Comparison of ENCODE assay signal across 27 cellular contexts in the genomic region with DNA sequence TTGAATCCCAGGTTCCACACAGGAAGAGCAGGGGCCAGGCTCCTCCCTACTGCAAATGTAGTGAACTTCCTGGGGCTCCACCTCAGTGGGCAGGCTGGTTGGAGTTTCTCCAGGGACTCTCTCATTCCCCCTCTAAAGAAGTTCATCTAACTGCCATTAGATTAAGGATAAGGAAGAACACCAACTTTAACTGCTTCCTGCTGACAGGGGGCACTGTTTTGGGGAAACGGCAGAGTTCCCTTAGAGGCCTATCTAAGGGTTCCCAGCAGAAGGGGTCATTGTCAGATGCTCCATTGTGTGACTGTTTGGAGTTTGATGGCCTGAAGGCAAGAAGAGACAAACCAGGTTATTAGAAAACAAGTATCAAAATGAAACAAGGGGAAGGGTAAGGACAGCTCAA.
DNase-seq lines count a peak whose midpoint lies in the region; ATAC-seq and TF ChIP-seq lines count a peak whose summit lies in the region.
"Had no signal": no experiment of that assay in that cellular context is flagged by ENCODE, and none has a peak within 500 bp of the region (broad histone marks: within the 10 kb centered on the region; RNA-seq: fewer than 3 reads in every experiment).

No MANE protein-coding gene starts in this region.

- no peaks in the 10 kb centered on the region for H3K4me1 ChIP-seq in A673 (ENCODE audit: insufficient read depth, low read length, poor library complexity, severe bottlenecking)
- H3K4me1 ChIP-seq in iPS DF 6.9 (ENCODE audit: control insufficient read depth, insufficient read depth, low read length): no peaks in the 10 kb centered on the region
- H3K4me1 ChIP-seq: BLaER1 treated with 17β-estradiol and CSF1 and Interleukin-3, amounts not matched to agents 10 nM and 100 nM had no signal

- no peaks in the 10 kb centered on the region for H3K36me3 Mint-ChIP-seq in HFFc6 (ENCODE audit: low read depth)
- H3K36me3 Mint-ChIP-seq in WTC11: no peaks in the 10 kb centered on the region
- H3K36me3 Mint-ChIP-seq: natural killer cell, T-cell had no signal

- POLR2A ChIA-PET in A673 (lab: Charles Lee; ENCODE audit: low non-redundant PET) (no interaction called here), WTC11 (lab: Charles Lee) (no interaction called here)

- peak; percentile 75 for ATAC-seq in WTC11
- ATAC-seq: activated CD8-positive, alpha-beta T cell treated with anti-CD3 and anti-CD28 coated beads for 36 hours; activated naive CD4-positive, alpha-beta T cell treated with anti-CD3 and anti-CD28 coated beads, Interleukin-2, amount 50 U/mL, for 72 hours; HepG2; natural killer cell; T-cell had no signal

- H3K27ac ChIP-seq in A673 (ENCODE audit: low read depth, low read length, poor library complexity, severe bottlenecking) (no peak overlapping the region), iPS DF 6.9 (ENCODE audit: low read length) (no peak overlapping the region)
- H3K27ac ChIP-seq: BLaER1 treated with 17β-estradiol and CSF1 and Interleukin-3, amounts not matched to agents 10 nM and 100 nM; ovary; stomach; thyroid gland had no signal

- H3K4me1 Mint-ChIP-seq in HFFc6 (ENCODE audit: low read depth) (peaks cover 27% of the 10 kb centered on the region), WTC11 (peaks cover 60% of the 10 kb centered on the region)

- intact Hi-C loops in A673 (cut with micrococcal nuclease; ENCODE audit: unreplicated experiment): no loop called here

- WGBS in iPS DF 6.9 (ENCODE audit: insufficient coverage, insufficient read length): no CpG with 5 or more reads among the region's 1 CpG

- H3K27ac Mint-ChIP-seq in HFFc6 (no peak overlapping the region), WTC11 (no peak overlapping the region)
- H3K27ac Mint-ChIP-seq: activated CD8-positive, alpha-beta T cell treated with anti-CD3 and anti-CD28 coated beads for 36 hours; activated naive CD4-positive, alpha-beta T cell treated with anti-CD3 and anti-CD28 coated beads, Interleukin-2, amount 50 U/mL, for 72 hours; activated T-helper 2 cell treated with anti-CD3 and anti-CD28 coated beads, Interferon-gamma antibody, Interleukin-2, Interleukin-4, amounts not matched to agents 10 μg/mL and 5 μg/mL and 100 μg/mL, durations not matched to agents 14 hours and 24 hours and 36 hours; T-cell had no signal

- H3K27me3 Mint-ChIP-seq in HFFc6 (ENCODE audit: insufficient read depth) (no peaks in the 10 kb centered on the region), WTC11 (ENCODE audit: low read depth) (no peaks in the 10 kb centered on the region)

- H3K9me3 ChIP-seq in A673 (ENCODE audit: low read depth, low read length, poor library complexity, severe bottlenecking) (no peaks in the 10 kb centered on the region), iPS DF 6.9 (ENCODE audit: control insufficient read depth, insufficient read depth, low read length) (no peaks in the 10 kb centered on the region)
- H3K9me3 ChIP-seq: stomach, thyroid gland had no signal

- BruUV-seq in A673 (replicated peaks; lab: Mats Ljungman, UMichigan): no TSS peak

- no peak overlapping the region for H3K4me3 ChIP-seq in A673 (ENCODE audit: low read depth, low read length, poor library complexity, severe bottlenecking)
- no peak overlapping the region for H3K4me3 ChIP-seq in iPS DF 6.9 (ENCODE audit: low read length)
- H3K4me3 ChIP-seq: BLaER1 treated with 17β-estradiol and CSF1 and Interleukin-3, amounts not matched to agents 10 nM and 100 nM; ovary; stomach; thyroid gland had no signal

- no peak overlapping the region; the same call in 1 of the 2 replicates for H3K4me3 Mint-ChIP-seq in HFFc6
- H3K4me3 Mint-ChIP-seq in WTC11: no peak overlapping the region
- H3K4me3 Mint-ChIP-seq: activated CD8-positive, alpha-beta T cell treated with anti-CD3 and anti-CD28 coated beads for 36 hours; natural killer cell; T-cell had no signal

- H3K27me3 ChIP-seq in A673 (replicated peaks; ENCODE audit: insufficient read depth, low read depth, low read length, poor library complexity) (no peaks in the 10 kb centered on the region), iPS DF 6.9 (ENCODE audit: control insufficient read depth, insufficient read depth, low read length) (no peaks in the 10 kb centered on the region)
- H3K27me3 ChIP-seq: BLaER1 treated with 17β-estradiol and CSF1 and Interleukin-3, amounts not matched to agents 10 nM and 100 nM; ovary; stomach; thyroid gland had no signal

- no peaks in the 10 kb centered on the region for H3K9me3 Mint-ChIP-seq in HFFc6
- no peaks in the 10 kb centered on the region for H3K9me3 Mint-ChIP-seq in WTC11

- H3K36me3 ChIP-seq in A673 (ENCODE audit: insufficient read depth, low read length, poor library complexity, severe bottlenecking): no peaks in the 10 kb centered on the region
- H3K36me3 ChIP-seq in iPS DF 6.9 (ENCODE audit: control insufficient read depth, insufficient read depth, low read length): no peaks in the 10 kb centered on the region
- H3K36me3 ChIP-seq: BLaER1 treated with 17β-estradiol and CSF1 and Interleukin-3, amounts not matched to agents 10 nM and 100 nM; ovary; stomach; thyroid gland had no signal

- CTCF ChIA-PET in A673 (lab: Charles Lee) (no interaction called here), WTC11 (lab: Charles Lee) (no interaction called here)

- TF ChIP-seq CTCF in A673 (conservative IDR thresholded peaks at IDR 0.05; ENCODE audit: low read depth, low read length): peak; percentile 32; the same call in 1 of the 2 replicates
- peak; percentile 33; the same call in 1 of the 2 replicates for TF ChIP-seq CTCF in HFFc6 (IDR thresholded peaks at IDR 0.05)
- TF ChIP-seq CTCF in WTC11 (IDR thresholded peaks at IDR 0.05): no peak

- DNase-seq in A673 (ENCODE audit: low spot score) (no peak), HFFc6 (no peak), WTC11 (ENCODE audit: low spot score) (peak; percentile 29), iPS DF 6.9 (ENCODE audit: low read depth, low spot score) (peak; percentile 7), epidermal melanocyte (ENCODE audit: insufficient read length, low spot score) (no peak), SW480 (ENCODE audit: low spot score) (no peak)
- DNase-seq in activated naive CD4-positive, alpha-beta T cell treated with anti-CD3 and anti-CD28 coated beads, Interleukin-2, amount 50 U/mL, for 16 hours: no peak
- DNase-seq: activated CD4-positive, CD25-positive, alpha-beta regulatory T cell treated with anti-CD3 and anti-CD28 coated beads, Interleukin-2, amount 50 U/mL, for 72 hours; activated CD8-positive, alpha-beta T cell treated with anti-CD3 and anti-CD28 coated beads for 36 hours; cortex of kidney; DND-41; Kasumi-1; natural killer cell; NCI-H1048; NCI-H1930; NCI-H524; NK-92 treated with Interleukin-12 subunit alpha and Interleukin-12 subunit beta, amount 100 ng/mL, for 24 hours; ovary; retina; small intestine; stomach; T-cell; thyroid gland had no signal

TF ChIP-seq in WTC11, 78 proteins besides CTCF, POLR2A, EP300 and RAD21 (continues in another document):
- TF ChIP-seq, protein P1, sequence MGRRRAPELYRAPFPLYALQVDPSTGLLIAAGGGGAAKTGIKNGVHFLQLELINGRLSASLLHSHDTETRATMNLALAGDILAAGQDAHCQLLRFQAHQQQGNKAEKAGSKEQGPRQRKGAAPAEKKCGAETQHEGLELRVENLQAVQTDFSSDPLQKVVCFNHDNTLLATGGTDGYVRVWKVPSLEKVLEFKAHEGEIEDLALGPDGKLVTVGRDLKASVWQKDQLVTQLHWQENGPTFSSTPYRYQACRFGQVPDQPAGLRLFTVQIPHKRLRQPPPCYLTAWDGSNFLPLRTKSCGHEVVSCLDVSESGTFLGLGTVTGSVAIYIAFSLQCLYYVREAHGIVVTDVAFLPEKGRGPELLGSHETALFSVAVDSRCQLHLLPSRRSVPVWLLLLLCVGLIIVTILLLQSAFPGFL (CRISPR knock-in tag; IDR thresholded peaks at IDR 0.05; ENCODE audit: borderline replicate concordance): no peak
- TF ChIP-seq, protein P2, sequence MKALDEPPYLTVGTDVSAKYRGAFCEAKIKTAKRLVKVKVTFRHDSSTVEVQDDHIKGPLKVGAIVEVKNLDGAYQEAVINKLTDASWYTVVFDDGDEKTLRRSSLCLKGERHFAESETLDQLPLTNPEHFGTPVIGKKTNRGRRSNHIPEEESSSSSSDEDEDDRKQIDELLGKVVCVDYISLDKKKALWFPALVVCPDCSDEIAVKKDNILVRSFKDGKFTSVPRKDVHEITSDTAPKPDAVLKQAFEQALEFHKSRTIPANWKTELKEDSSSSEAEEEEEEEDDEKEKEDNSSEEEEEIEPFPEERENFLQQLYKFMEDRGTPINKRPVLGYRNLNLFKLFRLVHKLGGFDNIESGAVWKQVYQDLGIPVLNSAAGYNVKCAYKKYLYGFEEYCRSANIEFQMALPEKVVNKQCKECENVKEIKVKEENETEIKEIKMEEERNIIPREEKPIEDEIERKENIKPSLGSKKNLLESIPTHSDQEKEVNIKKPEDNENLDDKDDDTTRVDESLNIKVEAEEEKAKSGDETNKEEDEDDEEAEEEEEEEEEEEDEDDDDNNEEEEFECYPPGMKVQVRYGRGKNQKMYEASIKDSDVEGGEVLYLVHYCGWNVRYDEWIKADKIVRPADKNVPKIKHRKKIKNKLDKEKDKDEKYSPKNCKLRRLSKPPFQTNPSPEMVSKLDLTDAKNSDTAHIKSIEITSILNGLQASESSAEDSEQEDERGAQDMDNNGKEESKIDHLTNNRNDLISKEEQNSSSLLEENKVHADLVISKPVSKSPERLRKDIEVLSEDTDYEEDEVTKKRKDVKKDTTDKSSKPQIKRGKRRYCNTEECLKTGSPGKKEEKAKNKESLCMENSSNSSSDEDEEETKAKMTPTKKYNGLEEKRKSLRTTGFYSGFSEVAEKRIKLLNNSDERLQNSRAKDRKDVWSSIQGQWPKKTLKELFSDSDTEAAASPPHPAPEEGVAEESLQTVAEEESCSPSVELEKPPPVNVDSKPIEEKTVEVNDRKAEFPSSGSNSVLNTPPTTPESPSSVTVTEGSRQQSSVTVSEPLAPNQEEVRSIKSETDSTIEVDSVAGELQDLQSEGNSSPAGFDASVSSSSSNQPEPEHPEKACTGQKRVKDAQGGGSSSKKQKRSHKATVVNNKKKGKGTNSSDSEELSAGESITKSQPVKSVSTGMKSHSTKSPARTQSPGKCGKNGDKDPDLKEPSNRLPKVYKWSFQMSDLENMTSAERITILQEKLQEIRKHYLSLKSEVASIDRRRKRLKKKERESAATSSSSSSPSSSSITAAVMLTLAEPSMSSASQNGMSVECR (CRISPR knock-in tag; IDR thresholded peaks at IDR 0.05; ENCODE audit: borderline replicate concordance): no peak

Comparison
In these comparisons a context has a peak if more than half of its experiments do, and no peak if none do; other contexts are left out.
1. DNase-seq: peak in WTC11 (single experiment) and iPS DF 6.9 (single experiment); none in A673 (single experiment), HFFc6 (single experiment), epidermal melanocyte (single experiment), activated naive CD4-positive, alpha-beta T cell treated with anti-CD3 and anti-CD28 coated beads, Interleukin-2, amount 50 U/mL, for 16 hours (single experiment) and SW480 (single experiment).